1 cellular context compared by ENCODE assay signal in genomic region chr11:65170058-65170534, GRCh38.
TF ChIP-seq lines count a peak whose summit lies in the region.

Gene SPDYC (plus strand): TSS chr11:65170233. CDS start chr11:65171358, 1,125 bp downstream.

TF ChIP-seq in K562, 482 proteins besides CTCF, POLR2A, EP300 and RAD21 (continued from another document and continues in another):
- TF ChIP-seq MNT (conservative IDR thresholded peaks at IDR 0.05), result peak in 1 of 2 experiments; percentile 38; a peak in 3 of 4 replicates
- TF ChIP-seq SNAPC5 (CRISPR knock-in tag; IDR thresholded peaks at IDR 0.05), result no peak
- TF ChIP-seq RBM15 (IDR thresholded peaks at IDR 0.05; ENCODE audit: insufficient read depth, low read length), result no peak
- peak; percentile 53 for TF ChIP-seq FIP1L1 (IDR thresholded peaks at IDR 0.05; ENCODE audit: low read depth, low read length, poor library complexity, severe bottlenecking)
- no peak for TF ChIP-seq USF2 (CRISPR knock-in tag; IDR thresholded peaks at IDR 0.05)
- no peak for TF ChIP-seq ZNF316 (IDR thresholded peaks at IDR 0.05)
- TF ChIP-seq RERE (CRISPR knock-in tag; IDR thresholded peaks at IDR 0.05; ENCODE audit: borderline replicate concordance), result no peak
- TF ChIP-seq MECOM (CRISPR knock-in tag; IDR thresholded peaks at IDR 0.05), result no peak
- 0 out of 2 replicates have a peak, but pooled peaks have one; percentile 7 for TF ChIP-seq ZBTB33 (CRISPR knock-in tag; IDR thresholded peaks at IDR 0.05)
- no peak for TF ChIP-seq ZNF239 (CRISPR knock-in tag; IDR thresholded peaks at IDR 0.05)
- no peak for TF ChIP-seq ZBTB8A (IDR thresholded peaks at IDR 0.05; ENCODE audit: partially characterized antibody)
- peak; percentile 64; the same call in 1 of the 2 replicates for TF ChIP-seq KAT7 (CRISPR knock-in tag; IDR thresholded peaks at IDR 0.05; ENCODE audit: borderline replicate concordance)
- no peak for TF ChIP-seq E2F8 (IDR thresholded peaks at IDR 0.05; ENCODE audit: low read depth, partially characterized antibody)
- no peak for TF ChIP-seq ZNF232 (CRISPR knock-in tag; IDR thresholded peaks at IDR 0.05)
- no peak for TF ChIP-seq ZNF444 (CRISPR knock-in tag; IDR thresholded peaks at IDR 0.05)
- peak; percentile 15; the same call in 1 of the 2 replicates for TF ChIP-seq TEAD4 (IDR thresholded peaks at IDR 0.05; ENCODE audit: low read length)
- TF ChIP-seq TEAD4 (CRISPR knock-in tag; IDR thresholded peaks at IDR 0.05; ENCODE audit: borderline replicate concordance), result no peak
- TF ChIP-seq JUND (IDR thresholded peaks at IDR 0.05; ENCODE audit: borderline replicate concordance, low read depth, low read length), result no peak; the same call in 1 of the 2 replicates
- peak; percentile 12; the same call in 1 of the 3 replicates for TF ChIP-seq JUND (tag; IDR thresholded peaks at IDR 0.05; ENCODE audit: borderline replicate concordance, low read depth, low read length)
- TF ChIP-seq TFAM (CRISPR knock-in tag; conservative IDR thresholded peaks at IDR 0.05), result no peak
- TF ChIP-seq HMBOX1 (IDR thresholded peaks at IDR 0.05), result no peak
- peak; percentile 54; the same call in 1 of the 2 replicates for TF ChIP-seq EP400 (IDR thresholded peaks at IDR 0.05)
- TF ChIP-seq AFF1 (IDR thresholded peaks at IDR 0.05; ENCODE audit: low read depth in 1 of 2, partially characterized antibody in 2 of 2), result peak; percentile 27 to 64
- TF ChIP-seq NCOA6 (IDR thresholded peaks at IDR 0.05), result no peak
- peak; percentile 87 for TF ChIP-seq TAF9B (IDR thresholded peaks at IDR 0.05; ENCODE audit: partially characterized antibody)
- TF ChIP-seq ZNF586 (CRISPR knock-in tag; conservative IDR thresholded peaks at IDR 0.05), result no peak
- TF ChIP-seq GATAD2A (IDR thresholded peaks at IDR 0.05), result 0 out of 2 replicates have a peak, but pooled peaks have one; percentile 23
- TF ChIP-seq ZNF592 (IDR thresholded peaks at IDR 0.05), result no peak; the same call in none of the 2 replicates
- TF ChIP-seq C11orf30 (IDR thresholded peaks at IDR 0.05; ENCODE audit: low read depth), result no peak
- TF ChIP-seq E2F4 (CRISPR knock-in tag; IDR thresholded peaks at IDR 0.05; ENCODE audit: low read depth), result no peak
- TF ChIP-seq TSC22D4 (tag; IDR thresholded peaks at IDR 0.05), result no peak
